In genomic region chr20:8375898-8376297, GRCh38 we compare ENCODE assay signal across 17 cellular contexts.
"Had no signal": no experiment of that assay in that cellular context is flagged by ENCODE, and none has a peak within 500 bp of the region (broad histone marks: within the 10 kb centered on the region; RNA-seq: fewer than 3 reads in every experiment).

No MANE protein-coding gene starts in this region.

- DNase-seq: activated CD4-positive, alpha-beta memory T cell treated with anti-CD3 and anti-CD28 coated beads, Interleukin-2, amount 10 ng/mL, durations not matched to agents 7 days and 5 days; activated CD8-positive, alpha-beta memory T cell treated with anti-CD3 and anti-CD28 coated beads, Interleukin-2, amount 50 U/mL, for 48 hours; activated naive CD8-positive, alpha-beta T cell treated with anti-CD3 and anti-CD28 coated beads, Interleukin-2, amount 10 ng/mL, durations not matched to agents 7 days and 5 days; aorta; dermis blood vessel endothelial cell; hypothalamus; lower lobe of right lung; posterior cingulate gyrus; stimulated activated CD4-positive, alpha-beta T cell treated with anti-CD3 and anti-CD28 coated beads, Interleukin-2, amount 100 ng/mL, for 24 hours; stimulated activated naive B cell treated with anti-CD40 and anti-IgM and Interleukin-4, amounts not matched to agents 10 μg/mL and 1 μg/mL and 100 μg/mL, for 72 hours; substantia nigra; T-helper 9 cell had no signal

- H3K27ac ChIP-seq: lower lobe of right lung, neutrophil, right atrium auricular region, SJSA1, VCaP had no signal

- H3K27me3 ChIP-seq: neutrophil, right atrium auricular region, SJSA1 had no signal

- H3K9me3 ChIP-seq: lower lobe of right lung, neutrophil, SJSA1 had no signal

- ATAC-seq: esophagus mucosa; lower lobe of right lung; stimulated activated naive B cell treated with anti-CD40 and anti-IgM and Interleukin-4, amounts not matched to agents 10 μg/mL and 1 μg/mL and 100 μg/mL, for 72 hours had no signal

- H3K4me1 ChIP-seq: lower lobe of right lung, right atrium auricular region, SJSA1 had no signal

- H3K36me3 ChIP-seq: lower lobe of right lung, neutrophil, right atrium auricular region, SJSA1 had no signal

- H3K4me3 ChIP-seq: lower lobe of right lung, right atrium auricular region, SJSA1 had no signal
